9 cellular contexts compared by ENCODE assay signal in the genomic region with DNA sequence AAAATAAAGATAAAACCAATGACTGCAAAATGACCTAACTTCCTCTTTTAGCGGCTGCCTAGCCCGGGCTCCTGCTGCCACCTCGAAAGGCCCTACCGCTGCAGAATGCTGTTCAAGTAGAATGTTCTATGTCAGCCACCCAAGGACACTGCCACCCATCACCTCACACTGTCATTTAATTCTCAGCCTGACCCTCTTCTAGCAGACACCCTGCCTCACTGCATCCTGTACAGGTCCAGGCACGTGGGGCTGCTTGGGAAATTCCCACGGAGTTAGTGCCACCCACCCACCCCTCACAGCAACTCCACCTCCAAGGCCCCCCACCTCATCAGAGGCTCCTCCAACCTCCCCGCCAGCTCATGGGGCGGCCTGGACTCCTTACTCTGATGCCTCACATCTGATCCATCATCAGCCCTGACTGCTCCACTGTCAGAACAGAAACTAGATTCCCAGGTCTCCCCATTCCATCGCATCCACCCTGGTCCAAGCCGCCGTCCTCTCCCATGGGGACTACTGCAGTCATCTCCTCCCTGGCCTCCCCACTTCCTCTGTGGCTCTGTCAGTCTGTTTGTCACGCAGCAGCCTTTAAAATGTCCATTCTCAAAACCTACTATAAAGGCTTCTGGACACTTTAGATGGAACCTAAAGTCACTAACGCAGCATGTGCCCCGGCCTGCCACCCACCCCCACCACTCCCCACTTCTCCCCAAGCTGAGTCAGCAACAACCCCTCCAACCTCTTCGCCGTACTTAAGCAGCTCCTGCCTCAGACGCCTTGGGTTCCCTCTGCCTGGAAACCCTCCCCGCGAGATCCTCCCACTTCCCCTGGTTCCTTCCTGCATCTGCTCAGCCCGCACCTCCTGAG. TPM values are rescaled to one million over a fixed set of nuclear protein-coding genes. Genes with fewer than 3 reads are reported as not detected.
DNase-seq lines count a peak whose midpoint lies in the region; ATAC-seq and TF ChIP-seq lines count a peak whose summit lies in the region.
"Had no signal": no experiment of that assay in that cellular context is flagged by ENCODE, and none has a peak within 500 bp of the region (broad histone marks: within the 10 kb centered on the region; RNA-seq: fewer than 3 reads in every experiment).

No MANE protein-coding gene starts in this region.

- no peaks in the 10 kb centered on the region for H3K27me3 ChIP-seq in heart left ventricle

- H3K4me1 ChIP-seq in heart left ventricle: peaks cover 0 to 50% (median 14%) of the 10 kb centered on the region in 12 donors

- peak; percentile 16 for DNase-seq in activated CD4-positive, CD25-positive, alpha-beta regulatory T cell treated with anti-CD3 and anti-CD28 coated beads, Interleukin-2, amount 50 U/mL, for 16 hours (ENCODE audit: low read depth, low spot score)
- no peak for DNase-seq in activated CD4-positive, CD25-positive, alpha-beta regulatory T cell treated with anti-CD3 and anti-CD28 coated beads, Interleukin-2, amount 50 U/mL, for 72 hours
- DNase-seq in activated CD4-positive, alpha-beta T cell treated with anti-CD3 and anti-CD28 coated beads, Interleukin-2, amount 50 U/mL, for 48 hours: peak; percentile 58 to 71
- peak in 2 of 5 donors; percentile 39 to 53 for DNase-seq in heart left ventricle
- DNase-seq in stimulated activated CD8-positive, alpha-beta memory T cell treated with anti-CD3 and anti-CD28 coated beads, Interleukin-7, amount 100 ng/mL, for 4 hours (ENCODE audit: low read depth in 2 of 2): peak; percentile 59 to 64
- DNase-seq in HPDE6-E6E7 (ENCODE audit: extremely low spot score): no peak
- DNase-seq in DMS53 treated with DMSO at 0.1 percent for 48 hours (lab: John Stamatoyannopoulos, UW; ENCODE audit: unreplicated experiment): no peak

- intact Hi-C loops in heart left ventricle (cut with DNase I): no loop called here

- TF ChIP-seq CTCF in heart left ventricle (IDR thresholded peaks at IDR 0.05): no peak

- no peaks in the 10 kb centered on the region for H3K9me3 ChIP-seq in heart left ventricle

- WGBS in heart left ventricle, 4 donors: 51 to 57% (median 52%) methylated on average over 20 of the region's 20 CpGs

- peak overlapping the region in 6 of 12 donors; percentile 17 to 76 (median 52) for H3K27ac ChIP-seq in heart left ventricle

- H3K4me3 ChIP-seq in heart left ventricle: peak overlapping the region in 5 of 12 donors; percentile 13 to 40 (median 20)

- no peak for TF ChIP-seq POLR2A in heart left ventricle (IDR thresholded peaks at IDR 0.05)

- peaks cover 0 to 12% (median 0%) of the 10 kb centered on the region in 9 donors for H3K36me3 ChIP-seq in heart left ventricle

- peak; percentile 72 to 88 (median 82) for ATAC-seq in heart left ventricle
- ATAC-seq in GM18867 (IDR thresholded peaks at IDR 0.05; ENCODE audit: unreplicated experiment): no peak
- ATAC-seq: Panc1 had no signal

RNA-seq across cellular contexts. Expression of gene NFATC2, which starts 17.0 kb away (rescaled TPM):
- 1 to 10 TPM in 8 of 9 donors, under 1 TPM in 1; 0.83 to 7.6 (median 3.8) TPM for total RNA-seq in heart left ventricle
- polyA plus RNA-seq in heart left ventricle: 1 to 10 TPM in 1 of 2 donors, under 1 TPM in 1; 0.76 to 1.7 TPM

Comparison
In these comparisons a context has a peak if more than half of its experiments do, and no peak if none do; other contexts are left out.
1. DNase-seq: peak in activated CD4-positive, CD25-positive, alpha-beta regulatory T cell treated with anti-CD3 and anti-CD28 coated beads, Interleukin-2, amount 50 U/mL, for 16 hours (single experiment), activated CD4-positive, alpha-beta T cell treated with anti-CD3 and anti-CD28 coated beads, Interleukin-2, amount 50 U/mL, for 48 hours (2 of 2) and stimulated activated CD8-positive, alpha-beta memory T cell treated with anti-CD3 and anti-CD28 coated beads, Interleukin-7, amount 100 ng/mL, for 4 hours (2 of 2); none in activated CD4-positive, CD25-positive, alpha-beta regulatory T cell treated with anti-CD3 and anti-CD28 coated beads, Interleukin-2, amount 50 U/mL, for 72 hours (single experiment), HPDE6-E6E7 (single experiment) and DMS53 treated with DMSO at 0.1 percent for 48 hours (single experiment).